Comparison of ENCODE assay signal across 23 cellular contexts in genomic region chr10:30903397-30904138, GRCh38.
"Had no signal": no experiment of that assay in that cellular context is flagged by ENCODE, and none has a peak within 500 bp of the region (broad histone marks: within the 10 kb centered on the region; RNA-seq: fewer than 3 reads in every experiment).

No MANE protein-coding gene starts in this region.

- H3K27ac Mint-ChIP-seq: activated CD4-positive, alpha-beta T cell treated with anti-CD3 and anti-CD28 coated beads, Interleukin-2, amount 10 ng/mL, durations not matched to agents 24 days and 14 days; activated CD8-positive, alpha-beta memory T cell treated with anti-CD3 and anti-CD28 coated beads, Interleukin-2, amount 10 ng/mL, durations not matched to agents 7 days and 5 days; activated CD8-positive, alpha-beta T cell treated with anti-CD3 and anti-CD28 coated beads for 36 hours; activated naive CD4-positive, alpha-beta T cell treated with anti-CD3 and anti-CD28 coated beads, Interleukin-2, amount 10 ng/mL, durations not matched to agents 7 days and 5 days; brain; dendritic cell treated with granulocyte-macrophage colony-stimulating factor and Interleukin-4, amounts not matched to agents 40 ng/mL and 50 ng/mL, for 4 days; stimulated activated naive CD8-positive, alpha-beta T cell treated with anti-CD3 and anti-CD28 coated beads, Interleukin-15, amount 100 ng/mL, for 72 hours had no signal

- H3K9me3 Mint-ChIP-seq: activated CD8-positive, alpha-beta T cell treated with anti-CD3 and anti-CD28 coated beads for 36 hours; nephron; stimulated activated naive CD8-positive, alpha-beta T cell treated with anti-CD3 and anti-CD28 coated beads, Interleukin-15, amount 100 ng/mL, for 72 hours had no signal

- H3K27ac ChIP-seq: epithelial cell of prostate, hepatocyte, pancreas, psoas muscle, right atrium auricular region, transverse colon, VCaP had no signal

- H2AFZ ChIP-seq: hepatocyte had no signal

- H3K4me1 ChIP-seq: pancreas, psoas muscle, right atrium auricular region, transverse colon had no signal

- H3K36me3 ChIP-seq: transverse colon had no signal

- H3K4me3 ChIP-seq: hepatocyte, pancreas, psoas muscle, right atrium auricular region, transverse colon had no signal

- H3K9me3 ChIP-seq: pancreas, psoas muscle, right atrium auricular region, transverse colon had no signal

- H3K27me3 Mint-ChIP-seq: activated CD4-positive, alpha-beta T cell treated with anti-CD3 and anti-CD28 coated beads, Interleukin-2, amount 10 ng/mL, durations not matched to agents 24 days and 14 days; activated CD8-positive, alpha-beta memory T cell treated with anti-CD3 and anti-CD28 coated beads, Interleukin-2, amount 10 ng/mL, durations not matched to agents 7 days and 5 days; activated CD8-positive, alpha-beta T cell treated with anti-CD3 and anti-CD28 coated beads for 36 hours; activated naive CD4-positive, alpha-beta T cell treated with anti-CD3 and anti-CD28 coated beads, Interleukin-2, amount 10 ng/mL, durations not matched to agents 7 days and 5 days; brain; dendritic cell treated with granulocyte-macrophage colony-stimulating factor and Interleukin-4, amounts not matched to agents 40 ng/mL and 50 ng/mL, for 4 days; stimulated activated naive CD8-positive, alpha-beta T cell treated with anti-CD3 and anti-CD28 coated beads, Interleukin-15, amount 100 ng/mL, for 72 hours had no signal

- H3K4me2 ChIP-seq: hepatocyte had no signal

- H3K27me3 ChIP-seq: hepatocyte, pancreas, right atrium auricular region, transverse colon had no signal

- DNase-seq: activated CD4-positive, alpha-beta T cell treated with anti-CD3 and anti-CD28 coated beads, Interleukin-2, amount 10 ng/mL, durations not matched to agents 24 days and 14 days; activated CD8-positive, alpha-beta memory T cell treated with anti-CD3 and anti-CD28 coated beads, Interleukin-2, amount 10 ng/mL, durations not matched to agents 7 days and 5 days; activated CD8-positive, alpha-beta T cell treated with anti-CD3 and anti-CD28 coated beads for 36 hours; activated effector memory CD4-positive, alpha-beta T cell treated with anti-CD3 and anti-CD28 coated beads, Interleukin-2, amount 50 U/mL, for 16 hours; activated naive CD4-positive, alpha-beta T cell treated with anti-CD3 and anti-CD28 coated beads, Interleukin-2, amount 10 ng/mL, durations not matched to agents 7 days and 5 days; activated T-cell treated with anti-CD3 and anti-CD28 coated beads for 4 hours; effector memory CD4-positive, alpha-beta T cell; foreskin fibroblast; glutamatergic neuron; immature natural killer cell; stimulated activated CD4-positive, alpha-beta T cell treated with anti-CD3 and anti-CD28 coated beads, Interleukin-12 subunit alpha, Interleukin-12 subunit beta, amount 100 ng/mL, for 4 hours; stimulated activated naive CD8-positive, alpha-beta T cell treated with anti-CD3 and anti-CD28 coated beads, Interleukin-15, amount 100 ng/mL, for 72 hours; transverse colon had no signal

- H3K4me3 Mint-ChIP-seq: activated CD4-positive, alpha-beta T cell treated with anti-CD3 and anti-CD28 coated beads, Interleukin-2, amount 10 ng/mL, durations not matched to agents 24 days and 14 days; activated CD8-positive, alpha-beta memory T cell treated with anti-CD3 and anti-CD28 coated beads, Interleukin-2, amount 10 ng/mL, durations not matched to agents 7 days and 5 days; activated CD8-positive, alpha-beta T cell treated with anti-CD3 and anti-CD28 coated beads for 36 hours; activated naive CD4-positive, alpha-beta T cell treated with anti-CD3 and anti-CD28 coated beads, Interleukin-2, amount 10 ng/mL, durations not matched to agents 7 days and 5 days; brain; dendritic cell treated with granulocyte-macrophage colony-stimulating factor and Interleukin-4, amounts not matched to agents 40 ng/mL and 50 ng/mL, for 4 days; immature natural killer cell; nephron; stimulated activated naive CD8-positive, alpha-beta T cell treated with anti-CD3 and anti-CD28 coated beads, Interleukin-15, amount 100 ng/mL, for 72 hours had no signal

- ATAC-seq: activated CD4-positive, CD25-positive, alpha-beta regulatory T cell treated with anti-CD3 and anti-CD28 coated beads, Interleukin-2, amount 50 U/mL, for 24 hours; activated CD8-positive, alpha-beta memory T cell treated with anti-CD3 and anti-CD28 coated beads, Interleukin-2, amount 10 ng/mL, durations not matched to agents 7 days and 5 days; activated CD8-positive, alpha-beta T cell treated with anti-CD3 and anti-CD28 coated beads for 36 hours; pancreas; stimulated activated naive CD8-positive, alpha-beta T cell treated with anti-CD3 and anti-CD28 coated beads, Interleukin-15, amount 100 ng/mL, for 72 hours had no signal

- H3K4me1 Mint-ChIP-seq: activated CD4-positive, alpha-beta T cell treated with anti-CD3 and anti-CD28 coated beads, Interleukin-2, amount 10 ng/mL, durations not matched to agents 24 days and 14 days; activated CD8-positive, alpha-beta memory T cell treated with anti-CD3 and anti-CD28 coated beads, Interleukin-2, amount 10 ng/mL, durations not matched to agents 7 days and 5 days; activated naive CD4-positive, alpha-beta T cell treated with anti-CD3 and anti-CD28 coated beads, Interleukin-2, amount 10 ng/mL, durations not matched to agents 7 days and 5 days; brain; immature natural killer cell; stimulated activated naive CD8-positive, alpha-beta T cell treated with anti-CD3 and anti-CD28 coated beads, Interleukin-15, amount 100 ng/mL, for 72 hours had no signal
